ENCODE assay signal across 12 cellular contexts in the genomic region with DNA sequence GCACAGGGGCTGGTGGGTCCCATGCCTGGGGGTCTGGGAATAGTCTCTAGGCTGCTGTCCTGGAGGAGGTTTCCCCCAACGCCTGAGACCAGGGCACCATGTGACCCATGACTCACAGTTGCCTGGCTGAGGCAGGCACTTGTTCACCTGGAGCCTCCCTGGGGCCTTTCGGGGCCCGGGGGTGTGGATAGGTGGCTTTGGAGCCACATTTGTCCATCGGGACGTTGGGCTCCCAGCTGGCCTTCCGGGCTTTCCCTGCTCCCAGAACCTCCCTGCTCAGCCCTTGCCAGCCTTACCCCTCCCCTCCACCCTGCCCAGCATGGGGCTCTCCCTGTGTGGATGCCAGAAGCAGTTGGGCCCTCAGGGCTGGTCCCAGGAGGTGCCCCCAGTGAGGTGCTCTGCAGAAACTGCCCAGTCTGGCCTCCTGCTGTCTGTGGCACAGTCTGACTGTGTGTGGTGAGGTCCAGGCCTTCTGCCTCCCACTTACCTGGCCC. TPM values are rescaled to one million over a fixed set of nuclear protein-coding genes. Genes with fewer than 3 reads are reported as not detected.
A peak's percentile ranks its signal among the peaks of the same experiment; 100 is the strongest.
DNase-seq lines count a peak whose midpoint lies in the region; ATAC-seq and TF ChIP-seq lines count a peak whose summit lies in the region.
"Had no signal": no experiment of that assay in that cellular context is flagged by ENCODE, and none has a peak within 500 bp of the region (broad histone marks: within the 10 kb centered on the region; RNA-seq: fewer than 3 reads in every experiment).

No MANE protein-coding gene starts in this region.

- TF ChIP-seq CTCF in MCF 10A (IDR thresholded peaks at IDR 0.05; ENCODE audit: unreplicated experiment) (no peak), lower lobe of right lung (IDR thresholded peaks at IDR 0.05) (no peak), uterus (IDR thresholded peaks at IDR 0.05) (no peak)

- H3K4me3 ChIP-seq in lower lobe of right lung (no peak overlapping the region), uterus (no peak overlapping the region)
- H3K4me3 ChIP-seq: HAP-1 had no signal

- H3K36me3 ChIP-seq in lower lobe of right lung, result peaks cover 48% of the 10 kb centered on the region
- no peaks in the 10 kb centered on the region for H3K36me3 ChIP-seq in uterus

- intact Hi-C loops in MCF 10A (cut with micrococcal nuclease) (no loop called here), lower lobe of right lung (cut with DNase I) (no loop called here), uterus (cut with DNase I; ENCODE audit: low total_unique reads) (no loop called here)

- H3K27me3 ChIP-seq in lower lobe of right lung (ENCODE audit: low read depth) (no peaks in the 10 kb centered on the region), uterus (no peaks in the 10 kb centered on the region)

- ATAC-seq in activated naive CD4-positive, alpha-beta T cell treated with anti-CD3 and anti-CD28 coated beads, Interleukin-2, amount 50 U/mL, for 72 hours, result peak; percentile 38 to 51
- ATAC-seq in lower lobe of right lung (no peak), GM21529 (IDR thresholded peaks at IDR 0.05; ENCODE audit: unreplicated experiment) (no peak), GM21526 (IDR thresholded peaks at IDR 0.05; ENCODE audit: low FRiP score, unreplicated experiment) (no peak)
- ATAC-seq: left lobe of liver, T-cell had no signal

- no peaks in the 10 kb centered on the region for H3K9me3 Mint-ChIP-seq in activated naive CD4-positive, alpha-beta T cell treated with anti-CD3 and anti-CD28 coated beads, Interleukin-2, amount 50 U/mL, for 72 hours
- no peaks in the 10 kb centered on the region for H3K9me3 Mint-ChIP-seq in MCF 10A (ENCODE audit: unreplicated experiment)
- H3K9me3 Mint-ChIP-seq: T-cell had no signal

- no peak for TF ChIP-seq POLR2A in uterus (IDR thresholded peaks at IDR 0.05)

- POLR2A ChIA-PET in MCF 10A (lab: Yijun Ruan, JAX), result no interaction called here

- no peaks in the 10 kb centered on the region for H3K4me1 ChIP-seq in lower lobe of right lung
- no peaks in the 10 kb centered on the region for H3K4me1 ChIP-seq in uterus
- H3K4me1 ChIP-seq: HAP-1 had no signal

- H3K9me3 ChIP-seq in lower lobe of right lung (no peaks in the 10 kb centered on the region), uterus (no peaks in the 10 kb centered on the region)
- H3K9me3 ChIP-seq: HAP-1 had no signal

- H3K4me1 Mint-ChIP-seq in MCF 10A (ENCODE audit: insufficient read depth, unreplicated experiment), result no peaks in the 10 kb centered on the region
- H3K4me1 Mint-ChIP-seq: T-cell had no signal

- H3K4me3 Mint-ChIP-seq in MCF 10A (ENCODE audit: unreplicated experiment), result no peak overlapping the region
- H3K4me3 Mint-ChIP-seq: T-cell had no signal

- H3K27ac ChIP-seq in lower lobe of right lung (no peak overlapping the region), uterus (peak overlapping the region; percentile 77 to 78)

- no peaks in the 10 kb centered on the region for H3K27me3 Mint-ChIP-seq in MCF 10A (ENCODE audit: insufficient read depth, unreplicated experiment)
- H3K27me3 Mint-ChIP-seq: T-cell had no signal

- peak in 1 of 2 donors; percentile 51 for DNase-seq in activated naive CD4-positive, alpha-beta T cell treated with anti-CD3 and anti-CD28 coated beads, Interleukin-2, amount 50 U/mL, for 72 hours (ENCODE audit: low spot score in 2 of 2)
- DNase-seq in activated naive CD4-positive, alpha-beta T cell (lab: John Stamatoyannopoulos, UW), result no peak
- DNase-seq in MCF 10A (ENCODE audit: unreplicated experiment), result peak; percentile 29
- peak; percentile 38 for DNase-seq in lower lobe of right lung
- peak; percentile 44 to 55 for DNase-seq in uterus
- no peak for DNase-seq in EL
- DNase-seq: caudate nucleus had no signal

- CTCF ChIA-PET in MCF 10A (lab: Yijun Ruan, JAX), result no interaction called here

- no TSS peak for BruUV-seq in MCF 10A (replicated peaks; lab: Mats Ljungman, UMichigan)

- H3K27ac Mint-ChIP-seq in activated naive CD4-positive, alpha-beta T cell treated with anti-CD3 and anti-CD28 coated beads, Interleukin-2, amount 50 U/mL, for 72 hours, result peak overlapping the region in 1 of 2 donors; percentile 50
- no peak overlapping the region for H3K27ac Mint-ChIP-seq in MCF 10A (ENCODE audit: low read depth, unreplicated experiment)
- H3K27ac Mint-ChIP-seq: T-cell had no signal

- no peaks in the 10 kb centered on the region for H3K36me3 Mint-ChIP-seq in activated naive CD4-positive, alpha-beta T cell treated with anti-CD3 and anti-CD28 coated beads, Interleukin-2, amount 50 U/mL, for 72 hours
- peaks cover 6% of the 10 kb centered on the region for H3K36me3 Mint-ChIP-seq in MCF 10A (ENCODE audit: insufficient read depth, unreplicated experiment)
- H3K36me3 Mint-ChIP-seq: T-cell had no signal

RNA-seq across cellular contexts. Expression of gene COL6A1, which starts 14.2 kb away (rescaled TPM):
- 1 to 10 TPM; 2.0 to 4.7 TPM for total RNA-seq in activated naive CD4-positive, alpha-beta T cell treated with anti-CD3 and anti-CD28 coated beads, Interleukin-2, amount 50 U/mL, for 72 hours
- 3.2 and 3.5 TPM in 2 replicates for total RNA-seq in MCF 10A (2022)
- total RNA-seq in lower lobe of right lung, result 148 TPM
- total RNA-seq in uterus, result 1,000 to 10,000 TPM in 1 of 4 donors, 100 to 1,000 TPM in 3; 621 to 1,160 (median 804) TPM

Comparison
In these comparisons a context has a peak if more than half of its experiments do, and no peak if none do; other contexts are left out.
1. ATAC-seq: peak in activated naive CD4-positive, alpha-beta T cell treated with anti-CD3 and anti-CD28 coated beads, Interleukin-2, amount 50 U/mL, for 72 hours (2 of 2); none in lower lobe of right lung (0 of 2), GM21529 (single experiment) and GM21526 (single experiment).
2. DNase-seq: peak in MCF 10A (single experiment), lower lobe of right lung (single experiment) and uterus (2 of 2); none in activated naive CD4-positive, alpha-beta T cell (0 of 4) and EL (single experiment).
3. RNA of gene COL6A1, which starts 14.2 kb away (total RNA-seq): 621 to 1,160 TPM in uterus and 148 TPM in lower lobe of right lung (single experiment); 2.0 to 4.7 TPM in activated naive CD4-positive, alpha-beta T cell treated with anti-CD3 and anti-CD28 coated beads, Interleukin-2, amount 50 U/mL, for 72 hours and 3.2 to 3.5 TPM in MCF 10A; every median in the first group is over 10 times any median in the second.